17 cellular contexts compared by ENCODE assay signal in genomic region chr2:236706803-236707202, GRCh38.
"Had no signal": no experiment of that assay in that cellular context is flagged by ENCODE, and none has a peak within 500 bp of the region (broad histone marks: within the 10 kb centered on the region; RNA-seq: fewer than 3 reads in every experiment).

No MANE protein-coding gene starts in this region.

- H3K4me1 ChIP-seq: psoas muscle, upper lobe of right lung, vagina had no signal

- H3K4me3 ChIP-seq: dorsolateral prefrontal cortex, lung, psoas muscle, skin epidermis, spleen, thoracic aorta, tibial nerve, upper lobe of right lung, vagina had no signal

- FAIRE-seq: frontal cortex, kidney had no signal

- H3K36me3 ChIP-seq: spleen, thoracic aorta, tibial nerve, upper lobe of right lung, vagina had no signal

- H3K27me3 ChIP-seq: dorsolateral prefrontal cortex, spleen, tibial nerve, upper lobe of right lung, vagina had no signal

- ATAC-seq: natural killer cell treated with Interleukin-12 subunit alpha and Interleukin-12 subunit beta and Interleukin-15 and Interleukin-18, amount 100 ng/mL, for 72 hours; right cardiac atrium; stimulated activated naive B cell treated with anti-CD40 and anti-IgM and Interleukin-4, amounts not matched to agents 10 μg/mL and 1 μg/mL and 100 μg/mL, for 72 hours; upper lobe of right lung had no signal

- DNase-seq: effector CD4-positive, alpha-beta T cell; hypothalamus; kidney; nucleus accumbens; psoas muscle; right cardiac atrium; stimulated activated naive B cell treated with anti-CD40 and anti-IgM and Interleukin-4, amounts not matched to agents 10 μg/mL and 1 μg/mL and 100 μg/mL, for 72 hours; upper lobe of right lung had no signal

- H3K9me3 ChIP-seq: psoas muscle, spleen, thoracic aorta, tibial nerve, upper lobe of right lung, vagina had no signal

- H3K27ac ChIP-seq: dorsolateral prefrontal cortex, psoas muscle, skin epidermis, spleen, thoracic aorta, tibial nerve, upper lobe of right lung, vagina had no signal
